Comparison of ENCODE assay signal across 13 cellular contexts in the genomic region with DNA sequence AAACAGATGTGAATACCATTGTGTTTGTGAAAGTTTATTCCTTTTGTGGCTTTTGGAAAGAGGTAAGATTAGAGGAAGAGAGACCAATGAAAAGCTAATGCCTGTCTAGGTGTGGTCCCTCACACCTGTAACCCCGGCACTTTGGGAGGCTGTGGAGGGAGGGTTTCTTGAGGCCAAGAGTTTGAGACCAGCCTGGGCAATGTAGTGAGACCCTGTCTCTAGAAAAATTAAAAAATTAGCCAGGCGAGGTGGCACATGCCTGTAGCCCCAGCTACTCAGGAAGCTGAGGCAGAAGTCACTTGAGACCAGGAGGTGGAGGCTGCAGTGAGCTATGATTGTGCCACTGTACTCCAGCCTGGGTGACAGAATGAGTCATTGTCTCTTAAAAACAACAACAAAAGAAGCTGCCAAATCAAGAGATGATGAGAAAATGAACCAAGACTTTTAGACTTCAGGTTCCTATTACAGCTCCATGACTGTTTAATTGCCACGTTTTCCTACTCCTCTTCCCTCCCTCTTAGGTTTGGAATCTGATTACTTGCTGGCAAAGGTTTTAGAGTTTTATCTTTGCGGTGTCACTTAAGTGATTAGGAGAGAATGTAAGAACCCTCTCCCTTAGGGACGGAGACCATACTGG.
DNase-seq lines count a peak whose midpoint lies in the region; ATAC-seq and TF ChIP-seq lines count a peak whose summit lies in the region.
"Had no signal": no experiment of that assay in that cellular context is flagged by ENCODE, and none has a peak within 500 bp of the region (broad histone marks: within the 10 kb centered on the region; RNA-seq: fewer than 3 reads in every experiment).

No MANE protein-coding gene starts in this region.

- H3K9me3 ChIP-seq in cardiac muscle cell (ENCODE audit: low read depth) (no peaks in the 10 kb centered on the region), right atrium auricular region (no peaks in the 10 kb centered on the region), SK-N-MC (ENCODE audit: low read depth, low read length) (no peaks in the 10 kb centered on the region), neuronal stem cell (replicated peaks in 1 of 2; ENCODE audit: control insufficient read depth in 2 of 2, insufficient read depth in 1 of 2, low read depth in 1 of 2, low read length in 2 of 2) (no peaks in the 10 kb centered on the region)
- H3K9me3 ChIP-seq: MG63, right lobe of liver had no signal

- H3K27ac ChIP-seq in cardiac muscle cell (peak overlapping the region; percentile 94), right atrium auricular region (no peak overlapping the region), SK-N-MC (peak overlapping the region; percentile 57), neuronal stem cell (replicated peaks; ENCODE audit: low read length) (no peak overlapping the region)
- H3K27ac ChIP-seq: right lobe of liver had no signal

- no peak for ATAC-seq in activated CD4-positive, CD25-positive, alpha-beta regulatory T cell treated with anti-CD3 and anti-CD28 coated beads, Interleukin-2, amount 50 U/mL, for 24 hours

- H3K36me3 ChIP-seq in cardiac muscle cell (peaks cover 28% of the 10 kb centered on the region), right atrium auricular region (no peaks in the 10 kb centered on the region), SK-N-MC (ENCODE audit: insufficient read depth, low read length) (no peaks in the 10 kb centered on the region), H7 (replicated peaks; ENCODE audit: control insufficient read depth, insufficient read depth, low read length) (peaks cover 8% of the 10 kb centered on the region), neuronal stem cell (replicated peaks in 1 of 2; ENCODE audit: control insufficient read depth in 2 of 2, insufficient read depth in 2 of 2, low read length in 2 of 2) (peaks cover 0 to 2% of the 10 kb centered on the region in 2 donors)
- H3K36me3 ChIP-seq: MG63 had no signal

- no peak overlapping the region for H2AK5ac ChIP-seq in neuronal stem cell (ENCODE audit: low read depth, low read length)

- H3K79me1 ChIP-seq in neuronal stem cell (ENCODE audit: low read depth, low read length) = no peaks in the 10 kb centered on the region

- no peak overlapping the region for H3K4ac ChIP-seq in neuronal stem cell (ENCODE audit: low read length)

- DNase-seq in cardiac muscle cell (ENCODE audit: low read depth in 1 of 2, low spot score in 1 of 2) (peak in 1 of 2 donors; percentile 47), right atrium auricular region (ENCODE audit: low spot score) (no peak), SK-N-MC (ENCODE audit: low read depth, low spot score) (no peak), islet precursor cell (peak; percentile 67), NCI-H2227 treated with DMSO at 0.1 percent for 48 hours (lab: John Stamatoyannopoulos, UW) (no peak), H7 (no peak), neuronal stem cell (ENCODE audit: low spot score) (no peak)
- DNase-seq: activated T-cell treated with anti-CD3 and anti-CD28 coated beads, Interleukin-2, amount 50 U/mL, for 24 hours; anterior cingulate cortex; MG63; NCI-H526 treated with DMSO at 0.1 percent for 48 hours; right lobe of liver had no signal

- TF ChIP-seq CTCF in cardiac muscle cell (IDR thresholded peaks at IDR 0.05; ENCODE audit: low read depth, low read length) = no peak
- no peak for TF ChIP-seq CTCF in right atrium auricular region (IDR thresholded peaks at IDR 0.05)

- no peak overlapping the region for H3K18ac ChIP-seq in neuronal stem cell (ENCODE audit: low read length)

- WGBS in neuronal stem cell (ENCODE audit: extremely low coverage in 2 of 2, insufficient read length in 2 of 2, insufficient replicate concordance in 1 of 2), 2 donors = no CpG with 5 or more reads among the region's 5 CpGs

- no peak overlapping the region for H3K9ac ChIP-seq in SK-N-MC (ENCODE audit: insufficient read length)
- no peak overlapping the region for H3K9ac ChIP-seq in neuronal stem cell (ENCODE audit: low read depth, low read length, poor library complexity)

- H3K4me3 ChIP-seq in cardiac muscle cell (no peak overlapping the region), right atrium auricular region (no peak overlapping the region), SK-N-MC (no peak overlapping the region), H7 (ENCODE audit: insufficient read depth, low read depth, low read length) (no peak overlapping the region), neuronal stem cell (ENCODE audit: low read length in 2 of 2) (no peak overlapping the region)
- H3K4me3 ChIP-seq: MG63, right lobe of liver had no signal

- no peak overlapping the region for H4K91ac ChIP-seq in neuronal stem cell (ENCODE audit: low read depth, low read length, poor library complexity)

- H2BK12ac ChIP-seq in neuronal stem cell (ENCODE audit: low read length) = no peak overlapping the region

- H3K4me2 ChIP-seq in neuronal stem cell (ENCODE audit: insufficient read depth, low read length, poor library complexity, severe bottlenecking) = no peak overlapping the region

- H3K4me1 ChIP-seq in cardiac muscle cell (ENCODE audit: low read depth) (peaks cover 66% of the 10 kb centered on the region), right atrium auricular region (peaks cover 0 to 5% of the 10 kb centered on the region in 2 donors), neuronal stem cell (ENCODE audit: control insufficient read depth in 2 of 2, insufficient read depth in 1 of 2, low read depth in 1 of 2, low read length in 2 of 2) (no peaks in the 10 kb centered on the region)
- H3K4me1 ChIP-seq: right lobe of liver had no signal

- H3K23ac ChIP-seq in neuronal stem cell (ENCODE audit: low read depth, low read length, poor library complexity) = no peak overlapping the region

- H2BK15ac ChIP-seq in neuronal stem cell (ENCODE audit: low read length) = no peak overlapping the region

- no peak overlapping the region for H2AFZ ChIP-seq in neuronal stem cell (ENCODE audit: low read length)

- H2BK120ac ChIP-seq in neuronal stem cell (ENCODE audit: low read depth, low read length) = no peak overlapping the region

- no peak overlapping the region for H4K8ac ChIP-seq in neuronal stem cell (ENCODE audit: low read depth, low read length)

- no peak overlapping the region for H3K14ac ChIP-seq in neuronal stem cell (ENCODE audit: low read length)

- H3K27me3 ChIP-seq in cardiac muscle cell = no peaks in the 10 kb centered on the region
- H3K27me3 ChIP-seq in right atrium auricular region = no peaks in the 10 kb centered on the region
- H3K27me3 ChIP-seq in H7 (ENCODE audit: control insufficient read depth, insufficient read depth, low read length) = no peaks in the 10 kb centered on the region
- no peaks in the 10 kb centered on the region for H3K27me3 ChIP-seq in neuronal stem cell (ENCODE audit: control insufficient read depth in 3 of 3, insufficient read depth in 3 of 3, low read depth in 1 of 3, low read length in 3 of 3)
- H3K27me3 ChIP-seq: MG63, right lobe of liver had no signal

- no peak overlapping the region for H2BK5ac ChIP-seq in neuronal stem cell (ENCODE audit: low read length)

Comparison
In these comparisons a context has a peak if more than half of its experiments do, and no peak if none do; other contexts are left out.
1. H3K27ac ChIP-seq: peak in cardiac muscle cell (single experiment) and SK-N-MC (single experiment); none in right atrium auricular region (0 of 2) and neuronal stem cell (single experiment).